ENCODE assay signal across 10 cellular contexts in the genomic region with DNA sequence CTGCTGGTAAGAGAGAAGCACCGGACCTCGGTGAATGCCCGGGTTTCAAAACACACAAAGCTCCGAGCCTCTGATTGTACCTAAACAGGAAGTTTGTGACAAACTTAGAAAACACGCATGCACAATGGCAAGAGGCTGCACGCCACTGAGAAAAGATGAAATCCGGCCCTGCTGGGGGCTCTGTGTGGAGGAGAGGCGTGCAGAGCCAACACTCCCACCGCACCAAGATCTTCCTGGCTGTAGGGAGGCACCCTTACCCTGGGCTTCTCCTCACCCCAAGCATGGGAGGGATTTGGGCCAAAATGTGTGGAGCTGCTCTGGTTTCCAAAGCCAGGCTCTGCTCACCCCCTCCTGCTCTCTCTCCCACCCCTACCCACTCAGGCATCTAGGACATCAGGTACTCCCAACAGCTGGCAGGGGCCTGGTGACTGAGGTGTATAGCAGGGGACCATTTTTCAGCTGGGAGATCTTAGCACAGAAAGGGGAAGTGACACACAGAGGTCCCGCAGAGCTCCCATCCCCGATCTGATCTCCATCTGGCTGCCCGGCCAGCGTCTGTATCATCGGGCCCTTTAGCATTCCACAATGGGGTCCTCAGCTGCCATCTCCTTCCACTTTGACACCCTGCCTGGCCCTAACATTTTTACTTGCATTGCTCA.
A peak's percentile ranks its signal among the peaks of the same experiment; 100 is the strongest.
DNase-seq lines count a peak whose midpoint lies in the region; ATAC-seq and TF ChIP-seq lines count a peak whose summit lies in the region.
"Had no signal": no experiment of that assay in that cellular context is flagged by ENCODE, and none has a peak within 500 bp of the region (broad histone marks: within the 10 kb centered on the region; RNA-seq: fewer than 3 reads in every experiment).

No MANE protein-coding gene starts in this region.

- TF ChIP-seq POLR2A in upper lobe of left lung (IDR thresholded peaks at IDR 0.05): peak in 1 of 4 donors; percentile 31

- TF ChIP-seq EP300 in upper lobe of left lung (IDR thresholded peaks at IDR 0.05): no peak

- H4K20me1 ChIP-seq in fibroblast of lung (ENCODE audit: control insufficient read depth, extremely low read depth, insufficient read depth, low read length): no peaks in the 10 kb centered on the region

- TF ChIP-seq CTCF in fibroblast of lung (conservative IDR thresholded peaks at IDR 0.05 in 1 of 2, IDR thresholded peaks at IDR 0.05 in 1 of 2; ENCODE audit: low read depth in 1 of 2, low read length in 2 of 2): no peak
- no peak for TF ChIP-seq CTCF in upper lobe of left lung (IDR thresholded peaks at IDR 0.05)

- H3K36me3 ChIP-seq in fibroblast of lung (ENCODE audit: control insufficient read depth, insufficient read depth, low read length) (no peaks in the 10 kb centered on the region), upper lobe of left lung (no peaks in the 10 kb centered on the region)

- H2AFZ ChIP-seq in fibroblast of lung (ENCODE audit: low read length): no peak overlapping the region

- H3K27ac ChIP-seq in fibroblast of lung (ENCODE audit: insufficient read depth, low read length) (peak overlapping the region; percentile 26), upper lobe of left lung (peak overlapping the region; percentile 69 to 87 (median 84))
- H3K27ac ChIP-seq: epithelial cell of prostate, KMS-11 had no signal

- no peak overlapping the region for H3K4me3 ChIP-seq in fibroblast of lung (replicated peaks in 1 of 4; ENCODE audit: control extremely low read depth in 1 of 4, insufficient read depth in 1 of 4, low read depth in 3 of 4, low read length in 4 of 4)
- H3K4me3 ChIP-seq in upper lobe of left lung: peak overlapping the region in 2 of 4 donors; percentile 15

- H3K9ac ChIP-seq in fibroblast of lung (ENCODE audit: insufficient read depth, low read length): no peak overlapping the region
- H3K9ac ChIP-seq: KMS-11 had no signal

- peak; percentile 43 for DNase-seq in OCI-M1 (lab: John Stamatoyannopoulos, UW)
- DNase-seq in fibroblast of lung (ENCODE audit: low read depth in 2 of 2): peak; percentile 10 to 13
- peak in 1 of 2 donors; percentile 67 for DNase-seq in upper lobe of left lung
- no peak for DNase-seq in iPS-NIHi7 (ENCODE audit: extremely low spot score)
- no peak for DNase-seq in HT-29 (ENCODE audit: low spot score)
- no peak for DNase-seq in NCI-H345 treated with DMSO at 0.1 percent for 48 hours (lab: John Stamatoyannopoulos, UW; ENCODE audit: unreplicated experiment)

- no peaks in the 10 kb centered on the region for H3K27me3 ChIP-seq in fibroblast of lung (ENCODE audit: control insufficient read depth, insufficient read depth, low read length)
- no peaks in the 10 kb centered on the region for H3K27me3 ChIP-seq in upper lobe of left lung

- peaks cover 8% of the 10 kb centered on the region for H3K4me1 ChIP-seq in fibroblast of lung (ENCODE audit: control insufficient read depth, extremely low read depth, insufficient read depth, low read length)
- H3K4me1 ChIP-seq in upper lobe of left lung: peaks cover 30 to 50% (median 31%) of the 10 kb centered on the region in 4 donors

- WGBS in upper lobe of left lung, 2 donors: 20 to 34% methylated on average over 9 to 14 of the region's 14 CpGs

- ATAC-seq in GM18498 (IDR thresholded peaks at IDR 0.05; ENCODE audit: unreplicated experiment) (peak; percentile 79), GM21825 (IDR thresholded peaks at IDR 0.05; ENCODE audit: unreplicated experiment) (peak; percentile 59), upper lobe of left lung (ENCODE audit: low FRiP score in 2 of 2) (peak in 1 of 2 donors; percentile 54)

- H3K9me3 ChIP-seq in fibroblast of lung (ENCODE audit: control insufficient read depth, insufficient read depth, low read depth, low read length): no peaks in the 10 kb centered on the region
- H3K9me3 ChIP-seq in upper lobe of left lung: no peaks in the 10 kb centered on the region

- peaks cover 44% of the 10 kb centered on the region for H3K79me2 ChIP-seq in fibroblast of lung (ENCODE audit: control insufficient read depth, insufficient read depth, low read length)

- H3K4me2 ChIP-seq in fibroblast of lung (ENCODE audit: extremely low read depth, insufficient read depth, low read length): peak overlapping the region; percentile 33
- H3K4me2 ChIP-seq: KMS-11 had no signal

Comparison
In these comparisons a context has a peak if more than half of its experiments do, and no peak if none do; other contexts are left out.
1. DNase-seq: peak in OCI-M1 (single experiment) and fibroblast of lung (2 of 2); none in iPS-NIHi7 (single experiment), HT-29 (single experiment) and NCI-H345 treated with DMSO at 0.1 percent for 48 hours (single experiment).